In genomic region chr20:64112691-64113443, GRCh38 we compare ENCODE assay signal across 19 cellular contexts. TPM values are rescaled to one million over a fixed set of nuclear protein-coding genes. Genes with fewer than 3 reads are reported as not detected.
DNase-seq lines count a peak whose midpoint lies in the region; ATAC-seq, FAIRE-seq and TF ChIP-seq lines count a peak whose summit lies in the region.
"Had no signal": no experiment of that assay in that cellular context is flagged by ENCODE, and none has a peak within 500 bp of the region (broad histone marks: within the 10 kb centered on the region; RNA-seq: fewer than 3 reads in every experiment).

No MANE protein-coding gene starts in this region.

- no peaks in the 10 kb centered on the region for H3K79me2 ChIP-seq in K562 (ENCODE audit: control insufficient read depth, insufficient read depth, low read length)

- H3K4me3 ChIP-seq in K562 (no peak overlapping the region), upper lobe of right lung (no peak overlapping the region)

- ATAC-seq in K562: no peak
- no peak for ATAC-seq in upper lobe of right lung
- no peak for ATAC-seq in GM19351 (IDR thresholded peaks at IDR 0.05; ENCODE audit: unreplicated experiment)
- no peak for ATAC-seq in GM21528 (IDR thresholded peaks at IDR 0.05; ENCODE audit: low FRiP score, unreplicated experiment)
- ATAC-seq in GM18519 (IDR thresholded peaks at IDR 0.05; ENCODE audit: low FRiP score, unreplicated experiment): no peak
- ATAC-seq: activated naive CD8-positive, alpha-beta T cell treated with anti-CD3 and anti-CD28 coated beads, Interleukin-2, amount 50 U/mL, for 24 hours had no signal

- H3K27ac Mint-ChIP-seq in activated naive CD4-positive, alpha-beta T cell treated with anti-CD3 and anti-CD28 coated beads, Interleukin-2, amount 10 ng/mL, durations not matched to agents 7 days and 5 days: no peak overlapping the region
- H3K27ac Mint-ChIP-seq: activated naive CD8-positive, alpha-beta T cell treated with anti-CD3 and anti-CD28 coated beads, Interleukin-2, amount 50 U/mL, for 24 hours had no signal

- peak; percentile 14 for DNase-seq in activated naive CD4-positive, alpha-beta T cell treated with anti-CD3 and anti-CD28 coated beads, Interleukin-2, amount 10 ng/mL, durations not matched to agents 7 days and 5 days
- DNase-seq in activated naive CD4-positive, alpha-beta T cell treated with Interleukin-2 at 50 U/mL for 16 hours: no peak
- DNase-seq in K562 (ENCODE audit: extremely low read depth in 1 of 4, low spot score in 3 of 4): no peak
- peak; percentile 82 for DNase-seq in mesenteric fat pad (ENCODE audit: low spot score)
- DNase-seq in upper lobe of right lung: peak; percentile 60
- DNase-seq: activated naive CD8-positive, alpha-beta T cell treated with anti-CD3 and anti-CD28 coated beads, Interleukin-2, amount 50 U/mL, for 24 hours; central memory CD4-positive, alpha-beta T cell; COR-L47; GDM1; NCI-H1092; NCI-H774; stimulated activated CD4-positive, alpha-beta T cell treated with anti-CD3 and anti-CD28 coated beads, Interleukin-4, amount 100 ng/mL, for 4 hours; T-helper 1 cell had no signal

- H3K4me3 Mint-ChIP-seq in activated naive CD4-positive, alpha-beta T cell treated with anti-CD3 and anti-CD28 coated beads, Interleukin-2, amount 10 ng/mL, durations not matched to agents 7 days and 5 days: no peak overlapping the region
- H3K4me3 Mint-ChIP-seq: activated naive CD8-positive, alpha-beta T cell treated with anti-CD3 and anti-CD28 coated beads, Interleukin-2, amount 50 U/mL, for 24 hours had no signal

- TF ChIP-seq CTCF in K562 (IDR thresholded peaks at IDR 0.05 in 2 of 3, conservative IDR thresholded peaks at IDR 0.05 in 1 of 3; ENCODE audit: insufficient read depth in 2 of 3, low read depth in 1 of 3, low read length in 3 of 3) (no peak), upper lobe of right lung (IDR thresholded peaks at IDR 0.05) (no peak)

- TF ChIP-seq EP300 in K562 (IDR thresholded peaks at IDR 0.05; ENCODE audit: low read length): no peak

- H3K9ac ChIP-seq in K562 (ENCODE audit: insufficient read depth in 1 of 2, low read depth in 2 of 2, low read length in 2 of 2): no peak overlapping the region

- BruUV-seq in K562 (replicated peaks; lab: Mats Ljungman, UMichigan): no TSS peak

- in situ Hi-C loops in K562 (cut with MboI): no loop called here

- H3K9me3 ChIP-seq in K562 (replicated peaks; ENCODE audit: control insufficient read depth, insufficient read depth, low read depth, low read length) (no peaks in the 10 kb centered on the region), upper lobe of right lung (no peaks in the 10 kb centered on the region)

- POLR2A ChIA-PET in K562 (lab: Yijun Ruan, JAX): interaction anchor here (0.6 kb wide), 1 partner anchor 215 kb away, joined by 3 read pairs; no protein-coding TSS in a partner anchor

- H4K20me1 ChIP-seq in K562 (replicated peaks; ENCODE audit: control insufficient read depth, insufficient read depth, low read length): peaks cover 16% of the 10 kb centered on the region

- no peak overlapping the region for H3K4me2 ChIP-seq in K562 (ENCODE audit: insufficient read depth, low read length)

- H3K4me1 ChIP-seq in K562 (replicated peaks in 1 of 2; ENCODE audit: control insufficient read depth in 2 of 2, insufficient read depth in 2 of 2, low read length in 2 of 2): peaks cover 0 to 26% of the 10 kb centered on the region in 2 experiments; a peak in 2 of 5 replicates
- no peaks in the 10 kb centered on the region for H3K4me1 ChIP-seq in upper lobe of right lung

- H3K27me3 ChIP-seq in K562 (ENCODE audit: control insufficient read depth in 2 of 2, insufficient read depth in 2 of 2, low read length in 2 of 2) (peaks cover 26 to 71% of the 10 kb centered on the region in 2 experiments; a peak in 4 of 5 replicates), upper lobe of right lung (no peaks in the 10 kb centered on the region)

- no peak overlapping the region for H2AFZ ChIP-seq in K562 (ENCODE audit: low read depth, low read length)

- intact Hi-C loops in K562 (cut with micrococcal nuclease) (no loop called here), upper lobe of right lung (cut with DNase I) (no loop called here)

- H3K27me3 Mint-ChIP-seq in activated naive CD4-positive, alpha-beta T cell treated with anti-CD3 and anti-CD28 coated beads, Interleukin-2, amount 10 ng/mL, durations not matched to agents 7 days and 5 days: peaks cover 28% of the 10 kb centered on the region
- H3K27me3 Mint-ChIP-seq: activated naive CD8-positive, alpha-beta T cell treated with anti-CD3 and anti-CD28 coated beads, Interleukin-2, amount 50 U/mL, for 24 hours had no signal

- no peak for FAIRE-seq in K562 (lab: Jason Lieb, UNC)
- FAIRE-seq: urothelium cell line had no signal

- H3K9me3 Mint-ChIP-seq in activated naive CD4-positive, alpha-beta T cell treated with anti-CD3 and anti-CD28 coated beads, Interleukin-2, amount 10 ng/mL, durations not matched to agents 7 days and 5 days: no peaks in the 10 kb centered on the region
- H3K9me3 Mint-ChIP-seq: activated naive CD8-positive, alpha-beta T cell treated with anti-CD3 and anti-CD28 coated beads, Interleukin-2, amount 50 U/mL, for 24 hours had no signal

- H3K36me3 ChIP-seq in K562 (ENCODE audit: control insufficient read depth, insufficient read depth, low read length) (no peaks in the 10 kb centered on the region), upper lobe of right lung (no peaks in the 10 kb centered on the region)

- no peak overlapping the region for H3K27ac ChIP-seq in K562 (ENCODE audit: extremely low read depth, low read depth, low read length)
- H3K27ac ChIP-seq in upper lobe of right lung: no peak overlapping the region

- CTCF ChIA-PET in activated naive CD4-positive, alpha-beta T cell treated with anti-CD3 and anti-CD28 coated beads, Interleukin-2, amount 10 ng/mL, durations not matched to agents 7 days and 5 days (lab: Charles Lee): interaction anchor here (0.9 to 4.9 kb wide), 2 partner anchors 8 to 617 kb away, joined by 3 to 28 read pairs; no protein-coding TSS in a partner anchor
- CTCF ChIA-PET in K562 (lab: Yijun Ruan, JAX; ENCODE audit: low intra/inter-chr PET ratio): no interaction called here

- H3K36me3 Mint-ChIP-seq in activated naive CD4-positive, alpha-beta T cell treated with anti-CD3 and anti-CD28 coated beads, Interleukin-2, amount 10 ng/mL, durations not matched to agents 7 days and 5 days: no peaks in the 10 kb centered on the region

- TF ChIP-seq POLR2A in K562 (conservative IDR thresholded peaks at IDR 0.05): no peak

- TF ChIP-seq RAD21 in K562 (CRISPR knock-in tag; conservative IDR thresholded peaks at IDR 0.05 in 1 of 2, IDR thresholded peaks at IDR 0.05 in 1 of 2): no peak

- no peaks in the 10 kb centered on the region for H3K9me1 ChIP-seq in K562 (ENCODE audit: control insufficient read depth, insufficient read depth, low read length)

- no peaks in the 10 kb centered on the region for H3K4me1 Mint-ChIP-seq in activated naive CD4-positive, alpha-beta T cell treated with anti-CD3 and anti-CD28 coated beads, Interleukin-2, amount 10 ng/mL, durations not matched to agents 7 days and 5 days

- WGBS in K562 (ENCODE audit: insufficient coverage, low coverage, missing lambda C conversion rate): 6% methylated on average over 17 of the region's 18 CpGs

RNA-seq across cellular contexts. Expression of gene NPBWR2, which starts 5.5 kb away (rescaled TPM):
- total RNA-seq in K562 (2011; cell fraction: chromatin; rRNA removed; ENCODE audit: low replicate concordance): not detected in 2 replicates
- not detected in 2 replicates for total RNA-seq in K562 (2011; cell fraction: nucleolus; rRNA removed)
- total RNA-seq in K562 (2011; cell fraction: nucleoplasm; rRNA removed): not detected in 2 replicates
- total RNA-seq in K562 (2014; rRNA removed) (not detected in 2 replicates), K562 (2014; rRNA removed; fragmentation: Illumina TruSeq; extraction: Trizol) (not detected in 2 replicates), K562 (2015; rRNA removed; fragmentation: Illumina TruSeq; extraction: Trizol) (not detected in 2 replicates), K562 (2021) (not detected in 2 replicates), mesenteric fat pad (not detected), upper lobe of right lung (not detected)
- polyA plus RNA-seq in K562 (2011; rRNA removed) (not detected in 2 replicates), K562 (2014; fragmentation: Illumina TruSeq; extraction: Trizol) (not detected in 2 replicates), K562 (2014; fragmentation: Nextera tagmentation; extraction: Ambion mirVana) (not detected), K562 (2014; rRNA removed) (not detected in 2 replicates)
- polyA plus RNA-seq in K562 (2011; cell fraction: cytosol; rRNA removed): not detected in 2 replicates
- not detected in 2 replicates for polyA plus RNA-seq in K562 (2011; cell fraction: nucleus; rRNA removed)
- not detected in 2 replicates for polyA plus RNA-seq in K562 (2012)
- not detected in 2 replicates for polyA minus RNA-seq in K562 (2011; rRNA and poly(A)+ RNA removed)
- polyA minus RNA-seq in K562 (2011; cell fraction: cytosol; rRNA and poly(A)+ RNA removed): not detected in 2 replicates
- not detected in 2 replicates for polyA minus RNA-seq in K562 (2011; cell fraction: nucleus; rRNA and poly(A)+ RNA removed)
- total RNA-seq: lung microvascular endothelial cell had no signal
- polyA plus RNA-seq: neural cell had no signal

RNA-seq across cellular contexts. Expression of gene LKAAEAR1, which starts 28.7 kb away (rescaled TPM):
- not detected in 2 replicates for total RNA-seq in K562 (2011; cell fraction: chromatin; rRNA removed; ENCODE audit: low replicate concordance)
- not detected in 2 replicates for total RNA-seq in K562 (2011; cell fraction: nucleolus; rRNA removed)
- total RNA-seq in K562 (2011; cell fraction: nucleoplasm; rRNA removed): not detected in 2 replicates
- total RNA-seq in K562 (2014; rRNA removed) (not detected in 2 replicates), K562 (2014; rRNA removed; fragmentation: Illumina TruSeq; extraction: Trizol) (not detected in 2 replicates), K562 (2015; rRNA removed; fragmentation: Illumina TruSeq; extraction: Trizol) (not detected in 2 replicates), K562 (2021) (not detected in 2 replicates), mesenteric fat pad (not detected), upper lobe of right lung (not detected)
- polyA plus RNA-seq in K562 (2011; rRNA removed) (not detected in 2 replicates), K562 (2014; fragmentation: Illumina TruSeq; extraction: Trizol) (not detected in 2 replicates), K562 (2014; fragmentation: Nextera tagmentation; extraction: Ambion mirVana) (not detected), K562 (2014; rRNA removed) (not detected in 2 replicates)
- polyA plus RNA-seq in K562 (2011; cell fraction: cytosol; rRNA removed): not detected in 2 replicates
- polyA plus RNA-seq in K562 (2011; cell fraction: nucleus; rRNA removed): not detected in 2 replicates
- not detected in 2 replicates for polyA plus RNA-seq in K562 (2012)
- polyA minus RNA-seq in K562 (2011; rRNA and poly(A)+ RNA removed): not detected in 2 replicates
- not detected in 2 replicates for polyA minus RNA-seq in K562 (2011; cell fraction: cytosol; rRNA and poly(A)+ RNA removed)
- polyA minus RNA-seq in K562 (2011; cell fraction: nucleus; rRNA and poly(A)+ RNA removed): not detected in 2 replicates

RNA-seq across cellular contexts. Expression of gene OPRL1, which starts 33.0 kb away (rescaled TPM):
- 0.40 and 0.86 TPM in 2 replicates for total RNA-seq in K562 (2011; cell fraction: chromatin; rRNA removed; ENCODE audit: low replicate concordance)
- total RNA-seq in K562 (2011; cell fraction: nucleolus; rRNA removed): 0.67 and 0.79 TPM in 2 replicates
- 0.23 and 0.66 TPM in 2 replicates for total RNA-seq in K562 (2011; cell fraction: nucleoplasm; rRNA removed)
- 0.09 and 0.37 TPM in 2 replicates for total RNA-seq in K562 (2014; rRNA removed)
- 0.07 TPM in 1 of 2 replicates, not detected in the other for total RNA-seq in K562 (2014; rRNA removed; fragmentation: Illumina TruSeq; extraction: Trizol)
- total RNA-seq in K562 (2015; rRNA removed; fragmentation: Illumina TruSeq; extraction: Trizol): 0.14 and 0.15 TPM in 2 replicates
- total RNA-seq in K562 (2021): 0.22 and 0.33 TPM in 2 replicates
- polyA plus RNA-seq in K562 (2011; rRNA removed): 0.17 and 0.64 TPM in 2 replicates
- 0.55 and 0.76 TPM in 2 replicates for polyA plus RNA-seq in K562 (2011; cell fraction: cytosol; rRNA removed)
- 0.67 and 0.70 TPM in 2 replicates for polyA plus RNA-seq in K562 (2011; cell fraction: nucleus; rRNA removed)
- 0.46 and 1.1 TPM in 2 replicates for polyA plus RNA-seq in K562 (2012)
- 0.06 and 0.11 TPM in 2 replicates for polyA plus RNA-seq in K562 (2014; fragmentation: Illumina TruSeq; extraction: Trizol)
- not detected for polyA plus RNA-seq in K562 (2014; fragmentation: Nextera tagmentation; extraction: Ambion mirVana)
- 0.04 and 0.11 TPM in 2 replicates for polyA plus RNA-seq in K562 (2014; rRNA removed)
- polyA minus RNA-seq in K562 (2011; rRNA and poly(A)+ RNA removed): 0.39 and 0.48 TPM in 2 replicates
- 0.48 and 0.55 TPM in 2 replicates for polyA minus RNA-seq in K562 (2011; cell fraction: cytosol; rRNA and poly(A)+ RNA removed)
- polyA minus RNA-seq in K562 (2011; cell fraction: nucleus; rRNA and poly(A)+ RNA removed): 0.13 and 0.33 TPM in 2 replicates
- total RNA-seq in mesenteric fat pad: 1.3 TPM
- total RNA-seq in upper lobe of right lung: 1.9 TPM

RNA-seq across cellular contexts. Expression of gene RGS19, which starts 33.5 kb away (rescaled TPM):
- total RNA-seq in K562 (2011; cell fraction: chromatin; rRNA removed; ENCODE audit: low replicate concordance): 7.1 and 15.6 TPM in 2 replicates
- total RNA-seq in K562 (2011; cell fraction: nucleolus; rRNA removed): 13.2 and 13.3 TPM in 2 replicates
- 7.2 and 10.5 TPM in 2 replicates for total RNA-seq in K562 (2011; cell fraction: nucleoplasm; rRNA removed)
- total RNA-seq in K562 (2014; rRNA removed): 23.7 and 26.9 TPM in 2 replicates
- total RNA-seq in K562 (2014; rRNA removed; fragmentation: Illumina TruSeq; extraction: Trizol): 3.2 and 3.3 TPM in 2 replicates
- total RNA-seq in K562 (2015; rRNA removed; fragmentation: Illumina TruSeq; extraction: Trizol): 14.3 and 14.6 TPM in 2 replicates
- total RNA-seq in K562 (2021): 20.7 and 21.0 TPM in 2 replicates
- 14.7 and 23.9 TPM in 2 replicates for polyA plus RNA-seq in K562 (2011; rRNA removed)
- 31.1 and 65.3 TPM in 2 replicates for polyA plus RNA-seq in K562 (2011; cell fraction: cytosol; rRNA removed)
- 19.9 and 25.8 TPM in 2 replicates for polyA plus RNA-seq in K562 (2011; cell fraction: nucleus; rRNA removed)
- 17.9 and 19.3 TPM in 2 replicates for polyA plus RNA-seq in K562 (2012)
- 5.2 and 11.0 TPM in 2 replicates for polyA plus RNA-seq in K562 (2014; fragmentation: Illumina TruSeq; extraction: Trizol)
- under 1 TPM; 0.41 to 0.98 TPM for polyA plus RNA-seq in K562 (2014; fragmentation: Nextera tagmentation; extraction: Ambion mirVana)
- 21.9 and 23.4 TPM in 2 replicates for polyA plus RNA-seq in K562 (2014; rRNA removed)
- 4.7 and 4.8 TPM in 2 replicates for polyA minus RNA-seq in K562 (2011; rRNA and poly(A)+ RNA removed)
- 9.5 and 22.4 TPM in 2 replicates for polyA minus RNA-seq in K562 (2011; cell fraction: cytosol; rRNA and poly(A)+ RNA removed)
- polyA minus RNA-seq in K562 (2011; cell fraction: nucleus; rRNA and poly(A)+ RNA removed): 5.7 and 8.8 TPM in 2 replicates
- 29.0 TPM for total RNA-seq in mesenteric fat pad
- total RNA-seq in upper lobe of right lung: 40.8 TPM

RNA-seq across cellular contexts. Expression of gene TCEA2, which starts 49.9 kb away (rescaled TPM):
- total RNA-seq in K562 (2011; cell fraction: chromatin; rRNA removed; ENCODE audit: low replicate concordance): 17.4 and 45.7 TPM in 2 replicates
- 25.8 and 31.0 TPM in 2 replicates for total RNA-seq in K562 (2011; cell fraction: nucleolus; rRNA removed)
- 17.7 and 19.9 TPM in 2 replicates for total RNA-seq in K562 (2011; cell fraction: nucleoplasm; rRNA removed)
- total RNA-seq in K562 (2014; rRNA removed) (5.4 and 7.8 TPM in 2 replicates), K562 (2014; rRNA removed; fragmentation: Illumina TruSeq; extraction: Trizol) (3.0 and 3.6 TPM in 2 replicates), K562 (2015; rRNA removed; fragmentation: Illumina TruSeq; extraction: Trizol) (6.4 and 6.9 TPM in 2 replicates), K562 (2021) (18.7 and 28.7 TPM in 2 replicates), mesenteric fat pad (42.5 TPM), upper lobe of right lung (40.2 TPM)
- polyA plus RNA-seq in K562 (2011; rRNA removed) (8.6 and 14.0 TPM in 2 replicates), K562 (2014; fragmentation: Illumina TruSeq; extraction: Trizol) (5.0 and 8.5 TPM in 2 replicates), K562 (2014; fragmentation: Nextera tagmentation; extraction: Ambion mirVana) (1 to 10 TPM; 1.4 to 1.9 TPM), K562 (2014; rRNA removed) (8.0 and 10.0 TPM in 2 replicates)
- polyA plus RNA-seq in K562 (2011; cell fraction: cytosol; rRNA removed): 14.2 and 18.7 TPM in 2 replicates
- polyA plus RNA-seq in K562 (2011; cell fraction: nucleus; rRNA removed): 63.0 and 66.6 TPM in 2 replicates
- 15.6 and 29.0 TPM in 2 replicates for polyA plus RNA-seq in K562 (2012)
- polyA minus RNA-seq in K562 (2011; rRNA and poly(A)+ RNA removed): 3.3 and 4.4 TPM in 2 replicates
- polyA minus RNA-seq in K562 (2011; cell fraction: cytosol; rRNA and poly(A)+ RNA removed): 4.1 and 11.9 TPM in 2 replicates
- polyA minus RNA-seq in K562 (2011; cell fraction: nucleus; rRNA and poly(A)+ RNA removed): 11.4 and 20.1 TPM in 2 replicates

Comparison
In these comparisons a context has a peak if more than half of its experiments do, and no peak if none do; other contexts are left out.
1. DNase-seq: peak in activated naive CD4-positive, alpha-beta T cell treated with anti-CD3 and anti-CD28 coated beads, Interleukin-2, amount 10 ng/mL, durations not matched to agents 7 days and 5 days (single experiment), mesenteric fat pad (single experiment) and upper lobe of right lung (single experiment); none in activated naive CD4-positive, alpha-beta T cell treated with Interleukin-2 at 50 U/mL for 16 hours (single experiment) and K562 (0 of 4).